18 cellular contexts compared by ENCODE assay signal in the genomic region with DNA sequence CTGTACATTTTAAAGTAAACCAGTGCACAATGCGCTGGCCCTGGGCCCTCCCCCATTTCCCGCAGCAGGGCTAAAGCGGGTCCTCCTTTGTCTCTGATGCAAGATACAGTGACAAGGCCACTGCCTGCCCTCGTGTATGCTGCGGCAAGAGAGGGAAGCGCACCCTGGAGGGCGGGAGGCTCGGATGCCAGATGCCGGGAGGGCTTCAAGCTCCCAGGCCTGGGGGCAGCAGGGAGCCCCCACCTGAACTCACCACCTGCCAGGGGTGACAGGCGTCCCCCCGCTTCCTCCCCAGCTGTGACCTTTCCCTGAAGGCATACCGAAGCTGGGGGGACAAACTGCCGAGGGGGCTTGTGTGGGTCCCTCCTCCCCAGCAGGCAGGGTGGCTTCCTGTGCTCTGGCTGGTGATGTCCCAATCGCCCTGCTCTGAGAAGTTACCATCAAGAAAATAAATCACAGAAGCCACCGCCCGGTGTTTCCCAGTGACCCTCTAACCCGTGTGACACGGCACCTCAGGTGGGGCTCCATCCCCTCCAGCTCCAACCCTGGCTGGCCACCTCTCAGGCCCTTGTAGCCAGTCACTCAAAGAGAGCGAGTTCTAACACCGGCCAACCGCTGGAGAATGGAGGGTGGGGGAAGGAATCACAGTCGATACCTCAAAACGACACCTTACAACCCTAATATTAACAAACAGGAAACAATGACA.
DNase-seq lines count a peak whose midpoint lies in the region; ATAC-seq, FAIRE-seq and TF ChIP-seq lines count a peak whose summit lies in the region.
"Had no signal": no experiment of that assay in that cellular context is flagged by ENCODE, and none has a peak within 500 bp of the region (broad histone marks: within the 10 kb centered on the region; RNA-seq: fewer than 3 reads in every experiment).

No MANE protein-coding gene starts in this region.

- H3K9ac ChIP-seq in GM12878 (ENCODE audit: control insufficient read depth, insufficient read depth, low read length) (no peak overlapping the region), MM.1S (ENCODE audit: low read length) (no peak overlapping the region)
- H3K9ac ChIP-seq: KMS-11 had no signal

- DNase-seq in natural killer cell (no peak), GM12878 (ENCODE audit: low read depth, low spot score) (no peak), right lobe of liver (peak in 2 of 3 donors; percentile 15 to 28), amniotic stem cell (lab: John Stamatoyannopoulos, UW) (no peak), MM.1S (no peak)
- DNase-seq in natural killer cell treated with Interleukin-12 subunit alpha and Interleukin-12 subunit beta and Interleukin-15 and Interleukin-18, amount 100 ng/mL, for 72 hours (ENCODE audit: low spot score): no peak
- no peak for DNase-seq in activated CD4-positive, alpha-beta T cell treated with anti-CD3 and anti-CD28 coated beads, Interleukin-2, amount 50 U/mL, for 1 hour
- DNase-seq in activated CD4-positive, CD25-positive, alpha-beta regulatory T cell (lab: John Stamatoyannopoulos, UW): no peak
- DNase-seq: 8988T, DMS53, GOT3, NCI-H1105, NCI-H187, NCI-H748 treated with DMSO at 0.1 percent for 48 hours, SHP77 treated with DMSO at 0.1 percent for 48 hours had no signal

- no peaks in the 10 kb centered on the region for H3K27me3 Mint-ChIP-seq in natural killer cell (ENCODE audit: low read depth in 2 of 2)
- no peaks in the 10 kb centered on the region for H3K27me3 Mint-ChIP-seq in natural killer cell treated with Interleukin-12 subunit alpha and Interleukin-12 subunit beta and Interleukin-15 and Interleukin-18, amount 100 ng/mL, for 72 hours

- H3K27ac ChIP-seq in GM12878 (ENCODE audit: control insufficient read depth, insufficient read depth) (no peak overlapping the region), right lobe of liver (no peak overlapping the region), MM.1S (ENCODE audit: low read length) (no peak overlapping the region)
- H3K27ac ChIP-seq: KMS-11 had no signal

- H3K9me3 ChIP-seq in GM12878 (replicated peaks; ENCODE audit: control insufficient read depth, insufficient read depth, low read length) (no peaks in the 10 kb centered on the region), right lobe of liver (no peaks in the 10 kb centered on the region), MM.1S (replicated peaks; ENCODE audit: insufficient read depth, low read length) (no peaks in the 10 kb centered on the region)

- WGBS in GM12878 (ENCODE audit: insufficient coverage, insufficient replicate concordance, low lambda C conversion rate, missing lambda C conversion rate): 94% methylated on average over 23 of the region's 23 CpGs
- 79% methylated on average over 17 of the region's 23 CpGs for WGBS in right lobe of liver (ENCODE audit: insufficient coverage, low coverage, low lambda C conversion rate, missing lambda C conversion rate)

- peaks cover 13% of the 10 kb centered on the region for H3K36me3 Mint-ChIP-seq in natural killer cell
- H3K36me3 Mint-ChIP-seq in natural killer cell treated with Interleukin-12 subunit alpha and Interleukin-12 subunit beta and Interleukin-15 and Interleukin-18, amount 100 ng/mL, for 72 hours: peaks cover 4% of the 10 kb centered on the region

- no peak for TF ChIP-seq EP300 in GM12878 (IDR thresholded peaks at IDR 0.05; ENCODE audit: borderline replicate concordance in 1 of 2, control insufficient read depth in 1 of 2, low read depth in 2 of 2, low read length in 2 of 2)

- RAD21 ChIA-PET in GM12878 (lab: Charles Lee; ENCODE audit: unreplicated experiment): interaction anchor here (1.1 kb wide), 1 partner anchor 947 kb away, joined by 3 read pairs; no protein-coding TSS in a partner anchor

- peaks cover 32 to 34% of the 10 kb centered on the region in 2 donors for H3K4me1 Mint-ChIP-seq in natural killer cell
- peaks cover 10 to 23% of the 10 kb centered on the region in 2 donors for H3K4me1 Mint-ChIP-seq in natural killer cell treated with Interleukin-12 subunit alpha and Interleukin-12 subunit beta and Interleukin-15 and Interleukin-18, amount 100 ng/mL, for 72 hours (ENCODE audit: low read depth in 2 of 2)

- BruUV-seq in GM12878 (replicated peaks; lab: Mats Ljungman, UMichigan): TSS peak; percentile 67

- H3K79me2 ChIP-seq in GM12878 (ENCODE audit: control insufficient read depth, insufficient read depth, low read length): no peaks in the 10 kb centered on the region
- H3K79me2 ChIP-seq in MM.1S (ENCODE audit: low read length): no peaks in the 10 kb centered on the region

- H2AFZ ChIP-seq in GM12878 (ENCODE audit: control insufficient read depth, low read depth, low read length) (no peak overlapping the region), MM.1S (ENCODE audit: low read length) (no peak overlapping the region)

- H4K20me1 ChIP-seq in GM12878 (ENCODE audit: control insufficient read depth, insufficient read depth) (no peaks in the 10 kb centered on the region), MM.1S (ENCODE audit: insufficient read depth, low read length) (no peaks in the 10 kb centered on the region)

- FAIRE-seq in GM12878 (lab: Jason Lieb, UNC): no peak
- FAIRE-seq: GM12892, RCC 7860 had no signal

- SMC1A ChIA-PET in GM12878 (lab: Charles Lee; ENCODE audit: uncharacterized antibody, unreplicated experiment): no interaction called here

- no peak for TF ChIP-seq CTCF in natural killer cell (IDR thresholded peaks at IDR 0.05)
- no peak for TF ChIP-seq CTCF in GM12878 (IDR thresholded peaks at IDR 0.05 in 2 of 3, conservative IDR thresholded peaks at IDR 0.05 in 1 of 3; ENCODE audit: control insufficient read depth in 2 of 3, extremely low read depth in 1 of 3, insufficient read depth in 1 of 3, low read depth in 3 of 3, low read length in 3 of 3)
- no peak for TF ChIP-seq CTCF in right lobe of liver (IDR thresholded peaks at IDR 0.05)
- no peak for TF ChIP-seq CTCF in MM.1S (IDR thresholded peaks at IDR 0.05; ENCODE audit: low read length)

- CTCF ChIA-PET in GM12878 (lab: Yijun Ruan, JAX): no interaction called here

- TF ChIP-seq RAD21 in GM12878 (IDR thresholded peaks at IDR 0.05; ENCODE audit: insufficient read depth, low read depth, low read length): no peak

- H3K4me1 ChIP-seq in GM12878 (ENCODE audit: control insufficient read depth, insufficient read depth, low read length) (peaks cover 3% of the 10 kb centered on the region; the same call in 1 of the 2 replicates), right lobe of liver (peaks cover 0 to 3% (median 0%) of the 10 kb centered on the region in 4 donors), MM.1S (ENCODE audit: low read length) (peaks cover 5% of the 10 kb centered on the region; the same call in 1 of the 2 replicates)

- intact Hi-C loops in natural killer cell (cut with micrococcal nuclease) (loop anchor here (5.0 kb wide), 1 partner anchor 947 kb away; no protein-coding TSS in a partner anchor), GM12878 (cut with micrococcal nuclease; ENCODE audit: unreplicated experiment) (loop anchor here (5.0 kb wide), 2 partner anchors 142 to 202 kb away; no protein-coding TSS in a partner anchor), right lobe of liver (cut with DNase I) (loop anchor here in 1 of 2 donors (5.0 kb wide), 1 partner anchor 957 kb away; no protein-coding TSS in a partner anchor)

- peak overlapping the region; percentile 54 to 75 for H3K27ac Mint-ChIP-seq in natural killer cell
- H3K27ac Mint-ChIP-seq in natural killer cell treated with Interleukin-12 subunit alpha and Interleukin-12 subunit beta and Interleukin-15 and Interleukin-18, amount 100 ng/mL, for 72 hours: peak overlapping the region in 1 of 2 donors; percentile 27

- in situ Hi-C loops in GM12878 (cut with MboI): no loop called here

- peaks cover 12 to 20% of the 10 kb centered on the region in 2 experiments; a peak in 3 of 4 replicates for H3K36me3 ChIP-seq in GM12878 (ENCODE audit: control insufficient read depth in 2 of 2, insufficient read depth in 2 of 2, low read length in 1 of 2)
- H3K36me3 ChIP-seq in right lobe of liver: no peaks in the 10 kb centered on the region
- no peaks in the 10 kb centered on the region for H3K36me3 ChIP-seq in MM.1S (replicated peaks; ENCODE audit: insufficient read depth, low read length)

- POLR2A ChIA-PET in GM12878 (lab: Charles Lee): no interaction called here

- ATAC-seq in natural killer cell (no peak), GM12878 (no peak), right lobe of liver (no peak)
- no peak for ATAC-seq in natural killer cell treated with Interleukin-12 subunit alpha and Interleukin-12 subunit beta and Interleukin-15 and Interleukin-18, amount 100 ng/mL, for 72 hours

- no peak for TF ChIP-seq POLR2A in GM12878 (IDR thresholded peaks at IDR 0.05; ENCODE audit: low read depth, low read length)
- TF ChIP-seq POLR2A in right lobe of liver (IDR thresholded peaks at IDR 0.05): no peak

- H3K4me2 ChIP-seq in GM12878 (ENCODE audit: control insufficient read depth, insufficient read depth) (no peak overlapping the region), MM.1S (ENCODE audit: low read depth, low read length) (no peak overlapping the region)
- H3K4me2 ChIP-seq: KMS-11 had no signal

- H3K9me2 ChIP-seq in MM.1S (replicated peaks; ENCODE audit: insufficient read depth, low read length): no peaks in the 10 kb centered on the region

- H3F3A ChIP-seq in MM.1S (ENCODE audit: insufficient read depth, low read length): no peaks in the 10 kb centered on the region

- H3K27me3 ChIP-seq in GM12878 (replicated peaks in 1 of 2; ENCODE audit: control insufficient read depth in 2 of 2, insufficient read depth in 2 of 2, low read length in 1 of 2) (no peaks in the 10 kb centered on the region), right lobe of liver (no peaks in the 10 kb centered on the region), MM.1S (replicated peaks; ENCODE audit: insufficient read depth, low read length) (no peaks in the 10 kb centered on the region)

- no peak overlapping the region for H3K4me3 Mint-ChIP-seq in natural killer cell
- H3K4me3 Mint-ChIP-seq in natural killer cell treated with Interleukin-12 subunit alpha and Interleukin-12 subunit beta and Interleukin-15 and Interleukin-18, amount 100 ng/mL, for 72 hours: no peak overlapping the region

- H3K4me3 ChIP-seq in GM12878: no peak overlapping the region
- no peak overlapping the region for H3K4me3 ChIP-seq in right lobe of liver
- H3K4me3 ChIP-seq in MM.1S (ENCODE audit: low read length): no peak overlapping the region

- no peaks in the 10 kb centered on the region for H3K9me3 Mint-ChIP-seq in natural killer cell
- no peaks in the 10 kb centered on the region for H3K9me3 Mint-ChIP-seq in natural killer cell treated with Interleukin-12 subunit alpha and Interleukin-12 subunit beta and Interleukin-15 and Interleukin-18, amount 100 ng/mL, for 72 hours

TF ChIP-seq in GM12878, 131 proteins besides CTCF, POLR2A, EP300 and RAD21 (continues in another document):
- no peak for TF ChIP-seq NRF1 (conservative IDR thresholded peaks at IDR 0.05; ENCODE audit: low read depth, low read length)
- no peak for TF ChIP-seq SMARCA5 (IDR thresholded peaks at IDR 0.05)

Comparison
In these comparisons a context has a peak if more than half of its experiments do, and no peak if none do; other contexts are left out.
1. DNase-seq: peak in right lobe of liver (2 of 3); none in natural killer cell (single experiment), natural killer cell treated with Interleukin-12 subunit alpha and Interleukin-12 subunit beta and Interleukin-15 and Interleukin-18, amount 100 ng/mL, for 72 hours (single experiment), GM12878 (single experiment), activated CD4-positive, alpha-beta T cell treated with anti-CD3 and anti-CD28 coated beads, Interleukin-2, amount 50 U/mL, for 1 hour (single experiment), amniotic stem cell (single experiment), MM.1S (single experiment) and activated CD4-positive, CD25-positive, alpha-beta regulatory T cell (0 of 4).